Comparison of ENCODE assay signal across 7 cellular contexts in genomic region chr7:142938611-142939010, GRCh38.
"Had no signal": no experiment of that assay in that cellular context is flagged by ENCODE, and none has a peak within 500 bp of the region (broad histone marks: within the 10 kb centered on the region; RNA-seq: fewer than 3 reads in every experiment).

No MANE protein-coding gene starts in this region.

- H3K9me3 Mint-ChIP-seq: GM23338, HFFc6 had no signal

- H3K27ac Mint-ChIP-seq: GM23338, HFFc6 had no signal

- H3K27ac ChIP-seq: HL-60, KMS-11 had no signal

- DNase-seq: HFFc6, IMR-90, KBM-7 had no signal

- H3K4me3 ChIP-seq: GM23338, HAP-1 had no signal

- H3K4me3 Mint-ChIP-seq: GM23338, HFFc6 had no signal
